Comparison of ENCODE assay signal across 8 cellular contexts in the genomic region with DNA sequence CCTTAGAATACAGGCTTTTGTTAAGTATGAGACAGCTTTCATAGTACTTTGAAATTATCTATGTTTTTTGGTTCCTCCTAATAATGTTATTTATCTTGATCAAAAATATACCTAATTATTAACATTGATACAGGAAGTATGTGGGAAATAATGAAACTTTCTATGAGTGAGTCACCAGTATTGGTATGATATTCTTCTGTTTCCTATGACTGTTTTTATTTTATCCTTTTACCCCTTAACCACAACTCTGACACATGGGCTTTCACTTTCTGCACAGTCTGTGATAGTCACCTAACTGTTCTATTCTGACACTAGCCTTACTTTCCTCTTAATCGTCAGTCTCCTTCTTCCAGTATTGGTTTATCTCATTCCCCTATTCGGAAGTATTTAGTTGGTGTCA. TPM values are rescaled to one million over a fixed set of nuclear protein-coding genes. Genes with fewer than 3 reads are reported as not detected.
A peak's percentile ranks its signal among the peaks of the same experiment; 100 is the strongest.
DNase-seq lines count a peak whose midpoint lies in the region; ATAC-seq and TF ChIP-seq lines count a peak whose summit lies in the region.

No MANE protein-coding gene starts in this region.

- ATAC-seq in GM19467 (IDR thresholded peaks at IDR 0.05; ENCODE audit: unreplicated experiment) (peak; percentile 50), HG03457 (IDR thresholded peaks at IDR 0.05; ENCODE audit: unreplicated experiment) (peak; percentile 50)
- ATAC-seq in activated T-cell treated with anti-CD3 and anti-CD28 coated beads, Interleukin-2, amount 50 U/mL, for 4 hours: peak; percentile 36 to 44
- peak; percentile 40 to 48 for ATAC-seq in stimulated activated naive B cell treated with anti-CD40 and anti-IgM and Interleukin-4, amounts not matched to agents 10 μg/mL and 1 μg/mL and 100 μg/mL, for 72 hours (replicated peaks)

- no peaks in the 10 kb centered on the region for H3K27me3 Mint-ChIP-seq in activated T-cell treated with anti-CD3 and anti-CD28 coated beads, Interleukin-2, amount 50 U/mL, for 4 hours (ENCODE audit: low read depth)
- H3K27me3 Mint-ChIP-seq in stimulated activated naive B cell treated with anti-CD40 and anti-IgM and Interleukin-4, amounts not matched to agents 10 μg/mL and 1 μg/mL and 100 μg/mL, for 72 hours: no peaks in the 10 kb centered on the region

- H3K4me3 Mint-ChIP-seq in activated T-cell treated with anti-CD3 and anti-CD28 coated beads, Interleukin-2, amount 50 U/mL, for 4 hours: peak overlapping the region; percentile 39
- peak overlapping the region; percentile 47 to 55 for H3K4me3 Mint-ChIP-seq in stimulated activated naive B cell treated with anti-CD40 and anti-IgM and Interleukin-4, amounts not matched to agents 10 μg/mL and 1 μg/mL and 100 μg/mL, for 72 hours

- peaks cover 20% of the 10 kb centered on the region for H3K36me3 ChIP-seq in DOHH2 (ENCODE audit: control insufficient read depth, low read length)

- H3K27ac Mint-ChIP-seq in stimulated activated naive B cell treated with anti-CD40 and anti-IgM and Interleukin-4, amounts not matched to agents 10 μg/mL and 1 μg/mL and 100 μg/mL, for 72 hours: no peak overlapping the region

- H3K4me3 ChIP-seq in DOHH2 (ENCODE audit: low read length): no peak overlapping the region

- H4K20me1 ChIP-seq in DOHH2 (ENCODE audit: control insufficient read depth, insufficient read depth, low read depth, low read length): no peaks in the 10 kb centered on the region

- H3K9me2 ChIP-seq in DOHH2 (replicated peaks; ENCODE audit: control insufficient read depth, low read length): no peaks in the 10 kb centered on the region

- no peaks in the 10 kb centered on the region for H3K9me3 ChIP-seq in DOHH2 (ENCODE audit: control insufficient read depth, insufficient read depth, low read length)

- no peak for DNase-seq in activated T-cell treated with anti-CD3 and anti-CD28 coated beads, Interleukin-2, amount 50 U/mL, for 4 hours
- DNase-seq in stimulated activated naive B cell treated with anti-CD40 and anti-IgM and Interleukin-4, amounts not matched to agents 10 μg/mL and 1 μg/mL and 100 μg/mL, for 72 hours: peak; percentile 13
- DNase-seq in GF-D8 (lab: John Stamatoyannopoulos, UW) (no peak), anterior cingulate cortex (lab: John Stamatoyannopoulos, UW) (no peak), NCI-H2081 treated with DMSO at 0.1 percent for 48 hours (lab: John Stamatoyannopoulos, UW) (no peak)

- H3K79me2 ChIP-seq in DOHH2 (ENCODE audit: control insufficient read depth, low read length): peaks cover 24% of the 10 kb centered on the region

- no peak for TF ChIP-seq CTCF in DOHH2 (IDR thresholded peaks at IDR 0.05; ENCODE audit: low read depth, low read length, poor library complexity, severe bottlenecking)

- peaks cover 9% of the 10 kb centered on the region for H3F3A ChIP-seq in DOHH2 (ENCODE audit: control insufficient read depth, insufficient read depth)

- H3K4me2 ChIP-seq in DOHH2 (ENCODE audit: low read length): 0 out of 2 replicates have a peak overlapping the region, but pooled peaks have one; percentile 6

- no peaks in the 10 kb centered on the region for H3K9me3 Mint-ChIP-seq in activated T-cell treated with anti-CD3 and anti-CD28 coated beads, Interleukin-2, amount 50 U/mL, for 4 hours
- no peaks in the 10 kb centered on the region for H3K9me3 Mint-ChIP-seq in stimulated activated naive B cell treated with anti-CD40 and anti-IgM and Interleukin-4, amounts not matched to agents 10 μg/mL and 1 μg/mL and 100 μg/mL, for 72 hours

- no peak overlapping the region for H3K27ac ChIP-seq in DOHH2 (ENCODE audit: low read depth, low read length)

- peaks cover 8% of the 10 kb centered on the region for H3K36me3 Mint-ChIP-seq in activated T-cell treated with anti-CD3 and anti-CD28 coated beads, Interleukin-2, amount 50 U/mL, for 4 hours (ENCODE audit: insufficient read depth)
- no peaks in the 10 kb centered on the region for H3K36me3 Mint-ChIP-seq in stimulated activated naive B cell treated with anti-CD40 and anti-IgM and Interleukin-4, amounts not matched to agents 10 μg/mL and 1 μg/mL and 100 μg/mL, for 72 hours

- peaks cover 28% of the 10 kb centered on the region for H3K4me1 ChIP-seq in DOHH2 (ENCODE audit: control insufficient read depth, low read length)

- peaks cover 20% of the 10 kb centered on the region for H3K4me1 Mint-ChIP-seq in activated T-cell treated with anti-CD3 and anti-CD28 coated beads, Interleukin-2, amount 50 U/mL, for 4 hours (ENCODE audit: low read depth)
- peaks cover 9 to 14% of the 10 kb centered on the region in 2 donors for H3K4me1 Mint-ChIP-seq in stimulated activated naive B cell treated with anti-CD40 and anti-IgM and Interleukin-4, amounts not matched to agents 10 μg/mL and 1 μg/mL and 100 μg/mL, for 72 hours

- H3K27me3 ChIP-seq in DOHH2 (ENCODE audit: control insufficient read depth, low read length): no peaks in the 10 kb centered on the region

RNA-seq across cellular contexts. Expression of a gene that starts 4.7 kb away (rescaled TPM):
- total RNA-seq in activated T-cell treated with anti-CD3 and anti-CD28 coated beads, Interleukin-2, amount 50 U/mL, for 4 hours: 1 to 10 TPM in 2 of 3 donors, under 1 TPM in 1; 0.87 to 2.4 (median 1.0) TPM

RNA-seq across cellular contexts. Expression of a gene that starts 14.3 kb away (rescaled TPM):
- total RNA-seq in activated T-cell treated with anti-CD3 and anti-CD28 coated beads, Interleukin-2, amount 50 U/mL, for 4 hours: 100 to 1,000 TPM; 114 to 124 (median 123) TPM
